ENCODE assay signal across 24 cellular contexts in genomic region chr9:134747951-134748489, GRCh38.
"Had no signal": no experiment of that assay in that cellular context is flagged by ENCODE, and none has a peak within 500 bp of the region (broad histone marks: within the 10 kb centered on the region; RNA-seq: fewer than 3 reads in every experiment).

No MANE protein-coding gene starts in this region.

- H3K27ac ChIP-seq: brain microvascular endothelial cell, colonic mucosa, Peyer's patch, RWPE1, SJSA1 had no signal

- H3K9me3 Mint-ChIP-seq: activated naive CD8-positive, alpha-beta T cell treated with anti-CD3 and anti-CD28 coated beads for 36 hours had no signal

- H3K4me3 Mint-ChIP-seq: activated CD8-positive, alpha-beta T cell treated with anti-CD3 and anti-CD28 coated beads for 36 hours; activated naive CD4-positive, alpha-beta T cell treated with anti-CD3 and anti-CD28 coated beads, Interleukin-2, amount 10 ng/mL, durations not matched to agents 7 days and 5 days; activated naive CD8-positive, alpha-beta T cell treated with anti-CD3 and anti-CD28 coated beads for 36 hours; activated T-cell treated with anti-CD3 and anti-CD28 coated beads, Interleukin-2, amount 50 U/mL, for 72 hours; T-helper 2 cell treated with Interferon-gamma antibody and Interleukin-4, amounts not matched to agents 5 μg/mL and 100 μg/mL, for 36 hours had no signal

- DNase-seq: activated CD4-positive, alpha-beta T cell treated with anti-CD3 and anti-CD28 coated beads for 4 hours; activated CD8-positive, alpha-beta memory T cell treated with anti-CD3 and anti-CD28 coated beads, Interleukin-2, amount 50 U/mL, for 4 hours; activated CD8-positive, alpha-beta T cell treated with anti-CD3 and anti-CD28 coated beads for 36 hours; activated gamma-delta T cell treated with Interleukin-2 at 50 U/mL for 16 hours; activated naive CD4-positive, alpha-beta T cell treated with anti-CD3 and anti-CD28 coated beads, Interleukin-2, amount 10 ng/mL, durations not matched to agents 7 days and 5 days; activated naive CD8-positive, alpha-beta T cell treated with anti-CD3 and anti-CD28 coated beads for 36 hours; activated T-cell treated with anti-CD3 and anti-CD28 coated beads, Interleukin-2, amount 50 U/mL, for 72 hours; brain microvascular endothelial cell; cerebellar nuclear complex; colonic mucosa; MG63; MV-4-11; NCI-H1436; NCI-H1694 treated with DMSO at 0.1 percent for 48 hours; NCI-H2029 treated with DMSO at 0.1 percent for 48 hours; NCI-H345; NCI-H510A treated with DMSO at 0.1 percent for 48 hours; Peyer's patch; SHP77; SW 1271 had no signal

- H3K4me3 ChIP-seq: colonic mucosa, MG63, Peyer's patch, SJSA1 had no signal

- H3K9me3 ChIP-seq: colonic mucosa, MG63, Peyer's patch, SJSA1 had no signal

- H3K36me3 ChIP-seq: colonic mucosa had no signal

- H3K36me3 Mint-ChIP-seq: activated naive CD8-positive, alpha-beta T cell treated with anti-CD3 and anti-CD28 coated beads for 36 hours had no signal

- H3K27me3 Mint-ChIP-seq: activated CD8-positive, alpha-beta T cell treated with anti-CD3 and anti-CD28 coated beads for 36 hours; activated naive CD4-positive, alpha-beta T cell treated with anti-CD3 and anti-CD28 coated beads, Interleukin-2, amount 10 ng/mL, durations not matched to agents 7 days and 5 days; activated naive CD8-positive, alpha-beta T cell treated with anti-CD3 and anti-CD28 coated beads for 36 hours had no signal

- H3K4me1 ChIP-seq: colonic mucosa, Peyer's patch, SJSA1 had no signal

- H3K27ac Mint-ChIP-seq: activated CD8-positive, alpha-beta T cell treated with anti-CD3 and anti-CD28 coated beads for 36 hours; activated naive CD4-positive, alpha-beta T cell treated with anti-CD3 and anti-CD28 coated beads, Interleukin-2, amount 10 ng/mL, durations not matched to agents 7 days and 5 days; activated naive CD8-positive, alpha-beta T cell treated with anti-CD3 and anti-CD28 coated beads for 36 hours; activated T-cell treated with anti-CD3 and anti-CD28 coated beads, Interleukin-2, amount 50 U/mL, for 72 hours; activated T-helper 2 cell treated with anti-CD3 and anti-CD28 coated beads, Interferon-gamma antibody, Interleukin-2, Interleukin-4, amounts not matched to agents 10 μg/mL and 5 μg/mL and 100 μg/mL, durations not matched to agents 14 hours and 24 hours and 36 hours; T-helper 2 cell treated with Interferon-gamma antibody and Interleukin-4, amounts not matched to agents 5 μg/mL and 100 μg/mL, for 36 hours had no signal

- H3K27me3 ChIP-seq: brain microvascular endothelial cell, colonic mucosa, MG63, Peyer's patch, SJSA1 had no signal

- H3K4me1 Mint-ChIP-seq: activated naive CD4-positive, alpha-beta T cell treated with anti-CD3 and anti-CD28 coated beads, Interleukin-2, amount 10 ng/mL, durations not matched to agents 7 days and 5 days; activated naive CD8-positive, alpha-beta T cell treated with anti-CD3 and anti-CD28 coated beads for 36 hours had no signal
